ENCODE assay signal across 20 cellular contexts in the genomic region with DNA sequence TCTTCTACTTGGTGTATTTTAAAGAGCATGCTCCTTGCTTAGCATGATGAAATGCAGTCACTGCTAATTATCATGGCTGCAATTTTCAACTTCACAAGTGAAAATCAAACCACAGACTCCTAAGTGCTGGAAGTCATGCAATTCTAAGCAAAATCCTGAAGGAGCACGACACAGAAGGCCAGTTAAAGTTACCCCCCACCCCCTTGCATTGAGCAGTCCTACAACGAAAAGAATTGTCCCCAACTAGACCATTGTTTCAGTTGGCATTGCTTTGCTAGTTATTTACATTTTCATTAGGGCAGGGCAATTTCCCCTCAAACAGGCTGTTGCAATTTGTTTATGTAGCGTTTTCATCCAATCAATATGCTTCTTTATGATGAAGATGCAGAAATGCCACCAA.
"Had no signal": no experiment of that assay in that cellular context is flagged by ENCODE, and none has a peak within 500 bp of the region (broad histone marks: within the 10 kb centered on the region; RNA-seq: fewer than 3 reads in every experiment).

No MANE protein-coding gene starts in this region.

- H3K27me3 Mint-ChIP-seq: effector memory CD8-positive, alpha-beta T cell; naive thymus-derived CD8-positive, alpha-beta T cell; type B pancreatic cell had no signal

- ATAC-seq: effector memory CD8-positive, alpha-beta T cell; left cardiac atrium; left lung; naive thymus-derived CD8-positive, alpha-beta T cell; pancreas; right lobe of liver; stimulated activated effector memory CD8-positive, alpha-beta T cell treated with anti-CD3 and anti-CD28 coated beads, Interleukin-12 subunit alpha, Interleukin-12 subunit beta, amount 100 ng/mL, for 72 hours had no signal

- H3K4me3 ChIP-seq: left lung, pancreas, right lobe of liver, smooth muscle cell, stomach, thyroid gland had no signal

- H3K9me3 Mint-ChIP-seq: nephron progenitor cell, type B pancreatic cell had no signal

- H3K36me3 ChIP-seq: left lung, neutrophil, pancreas, right lobe of liver, stomach, thyroid gland had no signal

- H3K27me3 ChIP-seq: left lung, neutrophil, pancreas, right lobe of liver, stomach, thyroid gland had no signal

- H3K4me3 Mint-ChIP-seq: effector memory CD8-positive, alpha-beta T cell; naive thymus-derived CD8-positive, alpha-beta T cell; nephron progenitor cell; stimulated activated effector memory CD8-positive, alpha-beta T cell treated with anti-CD3 and anti-CD28 coated beads, Interleukin-12 subunit alpha, Interleukin-12 subunit beta, amount 100 ng/mL, for 72 hours; type B pancreatic cell had no signal

- DNase-seq: cortex of kidney; effector memory CD8-positive, alpha-beta T cell; hypothalamus; left cardiac atrium; left lung; mesenchymal stem cell; naive thymus-derived CD8-positive, alpha-beta T cell; nephron progenitor cell; pancreas; right lobe of liver; stimulated activated CD4-positive, alpha-beta T cell treated with anti-CD3 and anti-CD28 coated beads, Interleukin-12 subunit alpha, Interleukin-12 subunit beta, amount 100 ng/mL, for 4 hours; stimulated activated CD4-positive, alpha-beta T cell treated with anti-CD3 and anti-CD28 coated beads, Interleukin-2, amount 100 ng/mL, for 24 hours; stimulated activated CD4-positive, alpha-beta T cell treated with anti-CD3 and anti-CD28 coated beads, Interleukin-4, amount 100 ng/mL, for 24 hours; stimulated activated naive CD4-positive, alpha-beta T cell treated with Interleukin-2 at 50 U/mL for 16 hours; stomach had no signal

- H3K9me3 ChIP-seq: left lung, neutrophil, pancreas, right lobe of liver, stomach, thyroid gland had no signal

- H3K4me1 ChIP-seq: left lung, pancreas, right lobe of liver, thyroid gland had no signal

- H3K4me1 Mint-ChIP-seq: naive thymus-derived CD8-positive, alpha-beta T cell; stimulated activated effector memory CD8-positive, alpha-beta T cell treated with anti-CD3 and anti-CD28 coated beads, Interleukin-12 subunit alpha, Interleukin-12 subunit beta, amount 100 ng/mL, for 72 hours had no signal

- H3K4me2 ChIP-seq: smooth muscle cell had no signal

- H3K36me3 Mint-ChIP-seq: naive thymus-derived CD8-positive, alpha-beta T cell; stimulated activated effector memory CD8-positive, alpha-beta T cell treated with anti-CD3 and anti-CD28 coated beads, Interleukin-12 subunit alpha, Interleukin-12 subunit beta, amount 100 ng/mL, for 72 hours had no signal

- H3K27ac ChIP-seq: left lung, neutrophil, pancreas, right lobe of liver, stomach, thyroid gland had no signal

- H3K27ac Mint-ChIP-seq: effector memory CD8-positive, alpha-beta T cell; naive thymus-derived CD8-positive, alpha-beta T cell; nephron progenitor cell; stimulated activated effector memory CD8-positive, alpha-beta T cell treated with anti-CD3 and anti-CD28 coated beads, Interleukin-12 subunit alpha, Interleukin-12 subunit beta, amount 100 ng/mL, for 72 hours; type B pancreatic cell had no signal
